ENCODE assay signal across 31 cellular contexts in genomic region chr3:17823816-17824215, GRCh38.
"Had no signal": no experiment of that assay in that cellular context is flagged by ENCODE, and none has a peak within 500 bp of the region (broad histone marks: within the 10 kb centered on the region; RNA-seq: fewer than 3 reads in every experiment).

No MANE protein-coding gene starts in this region.

- H3K9me3 ChIP-seq: lower lobe of right lung, neutrophil, psoas muscle, right atrium auricular region, right lobe of liver, stomach, testis, thyroid gland, transverse colon, upper lobe of left lung, vagina had no signal

- H3K27me3 ChIP-seq: neural progenitor cell, neutrophil, right atrium auricular region, right lobe of liver, stomach, testis, thyroid gland, transverse colon, upper lobe of left lung, vagina had no signal

- H3K79me2 ChIP-seq: parathyroid adenoma had no signal

- FAIRE-seq: keratinocyte had no signal

- H3K4me3 ChIP-seq: lower lobe of right lung, neural progenitor cell, psoas muscle, right atrium auricular region, right lobe of liver, skin epidermis, stomach, testis, thyroid gland, transverse colon, upper lobe of left lung, vagina had no signal

- H3K27ac ChIP-seq: lower lobe of right lung, neural progenitor cell, neutrophil, parathyroid adenoma, psoas muscle, right atrium auricular region, right lobe of liver, skin epidermis, stomach, testis, thyroid gland, transverse colon, upper lobe of left lung, vagina had no signal

- H3K36me3 ChIP-seq: lower lobe of right lung, neural progenitor cell, neutrophil, right atrium auricular region, right lobe of liver, stomach, thyroid gland, transverse colon, upper lobe of left lung, vagina had no signal

- H3K4me1 ChIP-seq: lower lobe of right lung, neural progenitor cell, parathyroid adenoma, psoas muscle, right atrium auricular region, right lobe of liver, testis, thyroid gland, upper lobe of left lung, vagina had no signal

- DNase-seq: hippocampal formation; kidney glomerular epithelial cell; left cardiac atrium; lower lobe of right lung; mammary epithelial cell; mesenchymal stem cell; naive B cell; natural killer cell; nephron progenitor cell; occipital lobe; psoas muscle; right lobe of liver; stimulated activated CD4-positive, alpha-beta T cell treated with anti-CD3 and anti-CD28 coated beads, Interleukin-12 subunit alpha, Interleukin-12 subunit beta, amount 100 ng/mL, for 4 hours; stimulated activated CD4-positive, alpha-beta T cell treated with anti-CD3 and anti-CD28 coated beads, Interleukin-15, amount 100 ng/mL, for 24 hours; stimulated activated CD4-positive, alpha-beta T cell treated with anti-CD3 and anti-CD28 coated beads, Interleukin-2, amount 100 ng/mL, for 24 hours; stimulated activated CD4-positive, alpha-beta T cell treated with anti-CD3 and anti-CD28 coated beads, Interleukin-4, amount 100 ng/mL, for 1 hour; stimulated activated naive B cell treated with anti-CD40 and anti-IgM and Interleukin-4, amounts not matched to agents 10 μg/mL and 1 μg/mL and 100 μg/mL, for 72 hours; stimulated activated naive CD8-positive, alpha-beta T cell treated with anti-CD3 and anti-CD28 coated beads, Interleukin-15, Interleukin-2, amounts not matched to agents 100 U/mL and 50 U/mL, for 24 hours; stomach; testis; thyroid gland; transverse colon; upper lobe of left lung had no signal

- H2AFZ ChIP-seq: neural progenitor cell, parathyroid adenoma had no signal

- H3K4me2 ChIP-seq: neural progenitor cell had no signal

- H3K9ac ChIP-seq: neural progenitor cell, parathyroid adenoma had no signal

- ATAC-seq: left cardiac atrium; left lobe of liver; lower lobe of right lung; natural killer cell; psoas muscle; right lobe of liver; stimulated activated naive B cell treated with anti-CD40 and anti-IgM and Interleukin-4, amounts not matched to agents 10 μg/mL and 1 μg/mL and 100 μg/mL, for 72 hours; stimulated activated naive CD8-positive, alpha-beta T cell treated with anti-CD3 and anti-CD28 coated beads, Interleukin-15, Interleukin-2, amounts not matched to agents 100 U/mL and 50 U/mL, for 24 hours had no signal
